In the genomic region with DNA sequence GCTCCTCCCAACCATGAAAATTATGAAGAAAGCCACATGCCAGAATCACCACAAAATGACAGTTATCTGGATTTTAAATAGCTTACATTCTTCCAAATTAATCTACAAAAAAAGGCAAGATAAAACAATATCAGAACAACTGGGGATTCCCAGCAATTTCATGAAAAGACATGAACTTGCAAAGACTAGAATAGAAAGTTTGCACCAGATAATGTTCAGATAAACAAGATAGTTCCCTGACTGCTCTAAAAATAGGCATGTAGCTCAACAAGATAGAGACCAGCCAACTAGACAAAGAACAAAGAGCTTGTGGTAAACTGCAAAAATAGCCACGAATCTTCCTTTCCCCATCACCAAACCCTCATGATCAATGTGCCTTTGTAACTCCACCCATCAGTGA, we compare ENCODE assay signal across 18 cellular contexts. TPM values are rescaled to one million over a fixed set of nuclear protein-coding genes. Genes with fewer than 3 reads are reported as not detected.
DNase-seq lines count a peak whose midpoint lies in the region; ATAC-seq and TF ChIP-seq lines count a peak whose summit lies in the region.
"Had no signal": no experiment of that assay in that cellular context is flagged by ENCODE, and none has a peak within 500 bp of the region (broad histone marks: within the 10 kb centered on the region; RNA-seq: fewer than 3 reads in every experiment).

No MANE protein-coding gene starts in this region.

- H2AFZ ChIP-seq in IMR-90 (replicated peaks; ENCODE audit: low read length, poor library complexity) = no peak overlapping the region

- ATAC-seq in IMR-90 (ENCODE audit: low read depth) (no peak), HG03354 (IDR thresholded peaks at IDR 0.05; ENCODE audit: poor library complexity, severe bottlenecking, unreplicated experiment) (no peak)

- CTCF ChIA-PET in IMR-90 (lab: Yijun Ruan, JAX) = interaction anchor here (0.7 to 1.0 kb wide), 2 partner anchors 127 to 719 kb away, joined by 3 read pairs; no protein-coding TSS in a partner anchor

- H4K5ac ChIP-seq in IMR-90 (ENCODE audit: low read depth, low read length) = no peak overlapping the region

- no peaks in the 10 kb centered on the region for H3K79me1 ChIP-seq in IMR-90 (ENCODE audit: low read depth in 1 of 2, low read length in 2 of 2)

- H4K20me1 ChIP-seq in BLaER1 = no peaks in the 10 kb centered on the region
- H4K20me1 ChIP-seq in IMR-90 (ENCODE audit: insufficient read depth, low read length) = no peaks in the 10 kb centered on the region

- no peak overlapping the region for H2BK20ac ChIP-seq in IMR-90 (ENCODE audit: low read depth, low read length)

- TF ChIP-seq CTCF in IMR-90 (conservative IDR thresholded peaks at IDR 0.05; ENCODE audit: low read depth, low read length) = no peak
- TF ChIP-seq CTCF in colonic mucosa (IDR thresholded peaks at IDR 0.05) = no peak

- peak; percentile 16 for DNase-seq in IMR-90
- peak; percentile 26 for DNase-seq in astrocyte of the hippocampus (ENCODE audit: low read depth, low spot score)
- DNase-seq in iris pigment epithelial cell (ENCODE audit: low read depth) = peak; percentile 40
- DNase-seq in NCI-H446 treated with DMSO at 0.1 percent for 48 hours (lab: John Stamatoyannopoulos, UW) = no peak
- no peak for DNase-seq in colonic mucosa
- DNase-seq in dermis blood vessel endothelial cell = no peak
- DNase-seq: DMS153, H7, NCI-H1048, NCI-H1694 treated with DMSO at 0.1 percent for 48 hours, NCI-H446, NCI-H774, Peyer's patch, Right ventricle myocardium superior had no signal

- no peak overlapping the region for H4K8ac ChIP-seq in IMR-90 (ENCODE audit: low read depth in 2 of 2, low read length in 2 of 2)

- no CpG with 5 or more reads among the region's 1 CpG for WGBS in IMR-90 (ENCODE audit: extremely low coverage in 2 of 2, insufficient read length in 1 of 2), 2 experiments

- peak overlapping the region; percentile 59 for H3K9ac ChIP-seq in BLaER1
- no peak overlapping the region for H3K9ac ChIP-seq in IMR-90 (ENCODE audit: low read depth, low read length)
- H3K9ac ChIP-seq in colonic mucosa (ENCODE audit: low read depth in 2 of 2, low read length in 2 of 2) = no peak overlapping the region

- peaks cover 9% of the 10 kb centered on the region; the same call in 1 of the 2 replicates for H3K36me3 ChIP-seq in BLaER1
- no peaks in the 10 kb centered on the region for H3K36me3 ChIP-seq in IMR-90 (ENCODE audit: control insufficient read depth, insufficient read depth, low read length)
- no peaks in the 10 kb centered on the region for H3K36me3 ChIP-seq in colonic mucosa
- H3K36me3 ChIP-seq: Peyer's patch had no signal

- no peak overlapping the region for H3K56ac ChIP-seq in IMR-90 (ENCODE audit: extremely low read depth, insufficient read depth, low read length)

- no peak for TF ChIP-seq RAD21 in IMR-90 (IDR thresholded peaks at IDR 0.05; ENCODE audit: low read length)

- no TSS peak for BruUV-seq in IMR-90 (replicated peaks; lab: Mats Ljungman, UMichigan)

- no peaks in the 10 kb centered on the region for H3K9me1 ChIP-seq in IMR-90 (ENCODE audit: insufficient read depth, low read length)

- dilution Hi-C loops in IMR-90 (cut with HindIII; ENCODE audit: low sequenced_read_pairs, unreplicated experiment) = no loop called here

- H3K4me3 ChIP-seq in BLaER1 (peak overlapping the region; percentile 41; the same call in 1 of the 2 replicates), IMR-90 (ENCODE audit: insufficient read depth, low read depth, low read length) (no peak overlapping the region), colonic mucosa (no peak overlapping the region)
- H3K4me3 ChIP-seq: Peyer's patch had no signal

- intact Hi-C loops in IMR-90 (cut with micrococcal nuclease) (no loop called here), colonic mucosa (cut with DNase I) (no loop called here)

- no peak overlapping the region for H4K91ac ChIP-seq in IMR-90 (ENCODE audit: insufficient read depth, low read depth, low read length)

- no peak overlapping the region for H2AK9ac ChIP-seq in IMR-90 (replicated peaks; ENCODE audit: low read depth, low read length, poor library complexity)

- H2BK120ac ChIP-seq in IMR-90 (ENCODE audit: low read depth, low read length) = no peak overlapping the region

- H3K18ac ChIP-seq in IMR-90 (ENCODE audit: low read depth, low read length) = no peak overlapping the region

- POLR2A ChIA-PET in IMR-90 (lab: Charles Lee; ENCODE audit: unreplicated experiment) = no interaction called here

- H3K9me3 ChIP-seq in BLaER1 = peaks cover 91% of the 10 kb centered on the region
- H3K9me3 ChIP-seq in IMR-90 (ENCODE audit: control insufficient read depth, insufficient read depth, low read length) = no peaks in the 10 kb centered on the region
- no peaks in the 10 kb centered on the region for H3K9me3 ChIP-seq in colonic mucosa
- H3K9me3 ChIP-seq: Peyer's patch had no signal

- H3K4me1 ChIP-seq in BLaER1 (peaks cover 33% of the 10 kb centered on the region), IMR-90 (ENCODE audit: control insufficient read depth, insufficient read depth, low read length) (no peaks in the 10 kb centered on the region), colonic mucosa (no peaks in the 10 kb centered on the region)
- H3K4me1 ChIP-seq: Peyer's patch had no signal

- peak overlapping the region; percentile 76 for H3K4me2 ChIP-seq in BLaER1
- H3K4me2 ChIP-seq in IMR-90 (ENCODE audit: low read depth, low read length) = no peak overlapping the region

- no peak overlapping the region for H2BK15ac ChIP-seq in IMR-90 (ENCODE audit: low read depth, low read length)

- H2BK5ac ChIP-seq in IMR-90 (ENCODE audit: low read depth, low read length, poor library complexity, severe bottlenecking) = no peak overlapping the region

- H3K27me3 ChIP-seq in BLaER1 (no peaks in the 10 kb centered on the region), IMR-90 (ENCODE audit: control insufficient read depth, insufficient read depth, low read length) (no peaks in the 10 kb centered on the region), colonic mucosa (no peaks in the 10 kb centered on the region)
- H3K27me3 ChIP-seq: Peyer's patch had no signal

- no peak overlapping the region for H2AK5ac ChIP-seq in IMR-90 (ENCODE audit: low read depth, low read length)

- H3K27ac ChIP-seq in BLaER1 (peak overlapping the region; percentile 89), IMR-90 (ENCODE audit: insufficient read depth, low read length) (no peak overlapping the region), colonic mucosa (no peak overlapping the region)
- H3K27ac ChIP-seq: Peyer's patch had no signal

- H3K23ac ChIP-seq in IMR-90 (ENCODE audit: low read depth, low read length) = no peak overlapping the region

- TF ChIP-seq POLR2A in IMR-90 (IDR thresholded peaks at IDR 0.05; ENCODE audit: low read depth, low read length) = no peak

- no peak overlapping the region for H3K4ac ChIP-seq in IMR-90 (ENCODE audit: low read depth, low read length)

- no peak overlapping the region for H3K14ac ChIP-seq in IMR-90 (replicated peaks; ENCODE audit: low read depth, low read length)

- in situ Hi-C loops in IMR-90 (cut with MboI; ENCODE audit: low sequenced_read_pairs) = no loop called here

TF ChIP-seq in IMR-90, 13 proteins besides CTCF, POLR2A, EP300 and RAD21:
- no peak for TF ChIP-seq FOS (IDR thresholded peaks at IDR 0.05; ENCODE audit: low read depth, low read length)
TF ChIP-seq in IMR-90: peak in this region for 0.

RNA-seq across cellular contexts. Expression of gene DDX53, which starts 30.3 kb away (rescaled TPM):
- total RNA-seq in IMR-90 (2012; rRNA removed) (not detected in 2 replicates), colonic mucosa (not detected), dermis blood vessel endothelial cell (not detected in 2 replicates)
- not detected in 2 replicates for polyA plus RNA-seq in IMR-90 (2012; rRNA removed)
- not detected in 2 replicates for polyA plus RNA-seq in IMR-90 (2012; cell fraction: cytosol; rRNA removed)
- polyA plus RNA-seq in IMR-90 (2012; cell fraction: nucleus; rRNA removed; ENCODE audit: low replicate concordance) = not detected in 2 replicates
- total RNA-seq: H7, HT-29, Peyer's patch, Right ventricle myocardium superior had no signal
- polyA plus RNA-seq: BJ had no signal

Comparison
In these comparisons a context has a peak if more than half of its experiments do, and no peak if none do; other contexts are left out.
1. DNase-seq: peak in IMR-90 (single experiment), astrocyte of the hippocampus (single experiment) and iris pigment epithelial cell (single experiment); none in NCI-H446 treated with DMSO at 0.1 percent for 48 hours (single experiment), colonic mucosa (single experiment) and dermis blood vessel endothelial cell (single experiment).